Comparison of ENCODE assay signal across 32 cellular contexts in genomic region chr4:67608047-67608446, GRCh38. TPM values are rescaled to one million over a fixed set of nuclear protein-coding genes. Genes with fewer than 3 reads are reported as not detected.
A peak's percentile ranks its signal among the peaks of the same experiment; 100 is the strongest.
DNase-seq lines count a peak whose midpoint lies in the region; ATAC-seq, FAIRE-seq and TF ChIP-seq lines count a peak whose summit lies in the region.
"Had no signal": no experiment of that assay in that cellular context is flagged by ENCODE, and none has a peak within 500 bp of the region (broad histone marks: within the 10 kb centered on the region; RNA-seq: fewer than 3 reads in every experiment).

No MANE protein-coding gene starts in this region.

- FAIRE-seq in K562 (lab: Jason Lieb, UNC) = peak; percentile 6
- FAIRE-seq: bronchial epithelial cell, H54, pancreas had no signal

- H3K9me3 Mint-ChIP-seq in activated CD4-positive, alpha-beta T cell treated with anti-CD3 and anti-CD28 coated beads, Interleukin-2, amount 10 ng/mL, durations not matched to agents 24 days and 14 days = peaks cover 14% of the 10 kb centered on the region

- TF ChIP-seq CTCF in MM.1S (IDR thresholded peaks at IDR 0.05; ENCODE audit: low read length) = no peak
- no peak for TF ChIP-seq CTCF in K562 (IDR thresholded peaks at IDR 0.05 in 2 of 3, conservative IDR thresholded peaks at IDR 0.05 in 1 of 3; ENCODE audit: insufficient read depth in 2 of 3, low read depth in 1 of 3, low read length in 3 of 3)
- TF ChIP-seq CTCF in osteoblast (IDR thresholded peaks at IDR 0.05; ENCODE audit: extremely low read depth, low read depth, low read length) = no peak

- no peaks in the 10 kb centered on the region for H3K9me1 ChIP-seq in K562 (ENCODE audit: control insufficient read depth, insufficient read depth, low read length)

- intact Hi-C loops in activated CD4-positive, alpha-beta T cell treated with anti-CD3 and anti-CD28 coated beads, Interleukin-2, amount 10 ng/mL, durations not matched to agents 24 days and 14 days (cut with micrococcal nuclease) = no loop called here
- intact Hi-C loops in K562 (cut with micrococcal nuclease) = no loop called here

- H3K9ac ChIP-seq in MM.1S (ENCODE audit: low read length) (no peak overlapping the region; the same call in 1 of the 2 replicates), K562 (ENCODE audit: insufficient read depth in 1 of 2, low read depth in 2 of 2, low read length in 2 of 2) (no peak overlapping the region)

- H3K27ac ChIP-seq in MM.1S (ENCODE audit: low read length) = peak overlapping the region; percentile 49; the same call in 1 of the 2 replicates
- H3K27ac ChIP-seq in K562 (ENCODE audit: extremely low read depth, low read depth, low read length) = no peak overlapping the region
- no peak overlapping the region for H3K27ac ChIP-seq in osteoblast (ENCODE audit: low read depth, low read length)
- H3K27ac ChIP-seq: lower lobe of right lung, pancreas had no signal

- POLR2A ChIA-PET in K562 (lab: Yijun Ruan, JAX) = no interaction called here

- 60% methylated on average over 4 of the region's 4 CpGs for WGBS in K562 (ENCODE audit: insufficient coverage, low coverage, missing lambda C conversion rate)

- H3K27me3 Mint-ChIP-seq in activated CD4-positive, alpha-beta T cell treated with anti-CD3 and anti-CD28 coated beads, Interleukin-2, amount 10 ng/mL, durations not matched to agents 24 days and 14 days = no peaks in the 10 kb centered on the region
- H3K27me3 Mint-ChIP-seq: activated CD4-positive, alpha-beta T cell treated with anti-CD3 and anti-CD28 coated beads for 36 hours; activated naive CD8-positive, alpha-beta T cell treated with anti-CD3 and anti-CD28 coated beads for 36 hours; type B pancreatic cell had no signal

- BruUV-seq in K562 (replicated peaks; lab: Mats Ljungman, UMichigan) = no TSS peak

- peak overlapping the region; percentile 39; the same call in 1 of the 2 replicates for H3K4me2 ChIP-seq in MM.1S (ENCODE audit: low read depth, low read length)
- no peak overlapping the region for H3K4me2 ChIP-seq in K562 (ENCODE audit: insufficient read depth, low read length)
- peak overlapping the region; percentile 11 for H3K4me2 ChIP-seq in osteoblast (ENCODE audit: insufficient read depth, low read length)

- no peak for TF ChIP-seq EP300 in K562 (IDR thresholded peaks at IDR 0.05; ENCODE audit: low read length)

- no peaks in the 10 kb centered on the region for H3F3A ChIP-seq in MM.1S (ENCODE audit: insufficient read depth, low read length)

- H3K9me3 ChIP-seq in MM.1S (replicated peaks; ENCODE audit: insufficient read depth, low read length) (no peaks in the 10 kb centered on the region), K562 (replicated peaks; ENCODE audit: control insufficient read depth, insufficient read depth, low read depth, low read length) (no peaks in the 10 kb centered on the region), osteoblast (ENCODE audit: low read depth, low read length) (no peaks in the 10 kb centered on the region)
- H3K9me3 ChIP-seq: lower lobe of right lung, pancreas had no signal

- ATAC-seq in K562 = no peak
- ATAC-seq in GM19452 (IDR thresholded peaks at IDR 0.05; ENCODE audit: unreplicated experiment) = no peak
- ATAC-seq: activated CD4-positive, alpha-beta T cell treated with anti-CD3 and anti-CD28 coated beads for 36 hours; lower lobe of right lung; mucosa of descending colon; Panc1; pancreas; stimulated activated effector memory CD8-positive, alpha-beta T cell treated with anti-CD3 and anti-CD28 coated beads, Interleukin-12 subunit alpha, Interleukin-12 subunit beta, amount 100 ng/mL, for 72 hours had no signal

- no peak for DNase-seq in activated CD4-positive, alpha-beta T cell treated with anti-CD3 and anti-CD28 coated beads, Interleukin-2, amount 10 ng/mL, durations not matched to agents 24 days and 14 days
- no peak for DNase-seq in activated CD4-positive, alpha-beta T cell treated with anti-CD3 and anti-CD28 coated beads, Interleukin-2, amount 50 U/mL, for 1 hour
- peak; percentile 59 for DNase-seq in MM.1S
- DNase-seq in K562 (ENCODE audit: extremely low read depth in 1 of 4, low spot score in 3 of 4) = no peak
- no peak for DNase-seq in osteoblast (ENCODE audit: insufficient read length, low spot score, missing footprints)
- no peak for DNase-seq in NAMALWA (ENCODE audit: low spot score)
- DNase-seq in NCI-H2227 treated with DMSO at 0.1 percent for 48 hours (lab: John Stamatoyannopoulos, UW) = no peak
- DNase-seq: 8988T; activated CD4-positive, alpha-beta T cell treated with anti-CD3 and anti-CD28 coated beads for 36 hours; activated CD8-positive, alpha-beta memory T cell treated with anti-CD3 and anti-CD28 coated beads, Interleukin-2, amount 50 U/mL, for 4 hours; activated naive CD8-positive, alpha-beta T cell treated with anti-CD3 and anti-CD28 coated beads for 36 hours; aorta; DND-41; GF-D8; hippocampal formation; lower lobe of right lung; mucosa of descending colon; NCI-H1417; NCI-H2081 treated with DMSO at 0.1 percent for 48 hours; NCI-H345; pancreas; SHP77 had no signal

- H3K79me2 ChIP-seq in MM.1S (ENCODE audit: low read length) = no peaks in the 10 kb centered on the region
- no peaks in the 10 kb centered on the region for H3K79me2 ChIP-seq in K562 (ENCODE audit: control insufficient read depth, insufficient read depth, low read length)
- H3K79me2 ChIP-seq in osteoblast (ENCODE audit: insufficient read depth, low read length) = no peaks in the 10 kb centered on the region

- TF ChIP-seq RAD21 in K562 (CRISPR knock-in tag; conservative IDR thresholded peaks at IDR 0.05 in 1 of 2, IDR thresholded peaks at IDR 0.05 in 1 of 2) = no peak

- H3K4me1 Mint-ChIP-seq in activated CD4-positive, alpha-beta T cell treated with anti-CD3 and anti-CD28 coated beads, Interleukin-2, amount 10 ng/mL, durations not matched to agents 24 days and 14 days = peaks cover 9% of the 10 kb centered on the region
- H3K4me1 Mint-ChIP-seq: activated naive CD8-positive, alpha-beta T cell treated with anti-CD3 and anti-CD28 coated beads for 36 hours; stimulated activated effector memory CD8-positive, alpha-beta T cell treated with anti-CD3 and anti-CD28 coated beads, Interleukin-12 subunit alpha, Interleukin-12 subunit beta, amount 100 ng/mL, for 72 hours had no signal

- CTCF ChIA-PET in K562 (lab: Yijun Ruan, JAX; ENCODE audit: low intra/inter-chr PET ratio) = no interaction called here

- H2AFZ ChIP-seq in MM.1S (ENCODE audit: low read length) (no peak overlapping the region), K562 (ENCODE audit: low read depth, low read length) (no peak overlapping the region), osteoblast (ENCODE audit: low read length) (no peak overlapping the region)

- H3K4me3 ChIP-seq in MM.1S (ENCODE audit: low read length) = 0 out of 2 replicates have a peak overlapping the region, but pooled peaks have one; percentile 15
- H3K4me3 ChIP-seq in K562 = no peak overlapping the region
- no peak overlapping the region for H3K4me3 ChIP-seq in osteoblast (ENCODE audit: insufficient read depth, low read length)
- H3K4me3 ChIP-seq: lower lobe of right lung, mucosa of descending colon, pancreas had no signal

- H3K4me3 Mint-ChIP-seq in activated CD4-positive, alpha-beta T cell treated with anti-CD3 and anti-CD28 coated beads, Interleukin-2, amount 10 ng/mL, durations not matched to agents 24 days and 14 days = peak overlapping the region; percentile 4
- H3K4me3 Mint-ChIP-seq: activated CD4-positive, alpha-beta T cell treated with anti-CD3 and anti-CD28 coated beads for 36 hours; activated naive CD8-positive, alpha-beta T cell treated with anti-CD3 and anti-CD28 coated beads for 36 hours; stimulated activated effector memory CD8-positive, alpha-beta T cell treated with anti-CD3 and anti-CD28 coated beads, Interleukin-12 subunit alpha, Interleukin-12 subunit beta, amount 100 ng/mL, for 72 hours; type B pancreatic cell had no signal

- no peaks in the 10 kb centered on the region for H3K9me2 ChIP-seq in MM.1S (replicated peaks; ENCODE audit: insufficient read depth, low read length)

- H3K36me3 Mint-ChIP-seq in activated CD4-positive, alpha-beta T cell treated with anti-CD3 and anti-CD28 coated beads, Interleukin-2, amount 10 ng/mL, durations not matched to agents 24 days and 14 days (ENCODE audit: low read depth) = peaks cover 60% of the 10 kb centered on the region

- H3K27me3 ChIP-seq in MM.1S (replicated peaks; ENCODE audit: insufficient read depth, low read length) = no peaks in the 10 kb centered on the region
- no peaks in the 10 kb centered on the region for H3K27me3 ChIP-seq in K562 (ENCODE audit: control insufficient read depth in 2 of 2, insufficient read depth in 2 of 2, low read length in 2 of 2)
- H3K27me3 ChIP-seq in osteoblast (ENCODE audit: insufficient read depth, low read length) = no peaks in the 10 kb centered on the region
- H3K27me3 ChIP-seq: pancreas had no signal

- H4K20me1 ChIP-seq in MM.1S (ENCODE audit: insufficient read depth, low read length) (no peaks in the 10 kb centered on the region), K562 (replicated peaks; ENCODE audit: control insufficient read depth, insufficient read depth, low read length) (no peaks in the 10 kb centered on the region), osteoblast (ENCODE audit: insufficient read depth, low read length) (no peaks in the 10 kb centered on the region)

- H3K4me1 ChIP-seq in MM.1S (ENCODE audit: low read length) (peaks cover 5% of the 10 kb centered on the region), K562 (replicated peaks in 1 of 2; ENCODE audit: control insufficient read depth in 2 of 2, insufficient read depth in 2 of 2, low read length in 2 of 2) (no peaks in the 10 kb centered on the region; a peak in 1 of 5 replicates), osteoblast (ENCODE audit: insufficient read depth, low read length) (no peaks in the 10 kb centered on the region)
- H3K4me1 ChIP-seq: lower lobe of right lung, pancreas had no signal

- in situ Hi-C loops in K562 (cut with MboI) = no loop called here

- no peak for TF ChIP-seq POLR2A in K562 (conservative IDR thresholded peaks at IDR 0.05)

- no peaks in the 10 kb centered on the region for H3K36me3 ChIP-seq in MM.1S (replicated peaks; ENCODE audit: insufficient read depth, low read length)
- no peaks in the 10 kb centered on the region for H3K36me3 ChIP-seq in K562 (ENCODE audit: control insufficient read depth, insufficient read depth, low read length)
- no peaks in the 10 kb centered on the region for H3K36me3 ChIP-seq in osteoblast (ENCODE audit: insufficient read depth, low read length)
- H3K36me3 ChIP-seq: lower lobe of right lung, pancreas had no signal

- peak overlapping the region; percentile 13 for H3K27ac Mint-ChIP-seq in activated CD4-positive, alpha-beta T cell treated with anti-CD3 and anti-CD28 coated beads, Interleukin-2, amount 10 ng/mL, durations not matched to agents 24 days and 14 days
- H3K27ac Mint-ChIP-seq: activated CD4-positive, alpha-beta T cell treated with anti-CD3 and anti-CD28 coated beads for 36 hours; activated naive CD8-positive, alpha-beta T cell treated with anti-CD3 and anti-CD28 coated beads for 36 hours; stimulated activated effector memory CD8-positive, alpha-beta T cell treated with anti-CD3 and anti-CD28 coated beads, Interleukin-12 subunit alpha, Interleukin-12 subunit beta, amount 100 ng/mL, for 72 hours; type B pancreatic cell had no signal

RNA-seq across cellular contexts. Expression of gene STAP1, which starts 49.5 kb away (rescaled TPM):
- total RNA-seq in activated CD4-positive, alpha-beta T cell treated with anti-CD3 and anti-CD28 coated beads, Interleukin-2, amount 10 ng/mL, durations not matched to agents 24 days and 14 days = 15.0 and 15.6 TPM in 2 replicates
- total RNA-seq in K562 (2011; cell fraction: chromatin; rRNA removed; ENCODE audit: low replicate concordance) = not detected in 2 replicates
- not detected in 2 replicates for total RNA-seq in K562 (2011; cell fraction: nucleolus; rRNA removed)
- total RNA-seq in K562 (2011; cell fraction: nucleoplasm; rRNA removed) = not detected in 2 replicates
- total RNA-seq in K562 (2014; rRNA removed) (0.50 and 1.2 TPM in 2 replicates), K562 (2014; rRNA removed; fragmentation: Illumina TruSeq; extraction: Trizol) (1.6 and 1.8 TPM in 2 replicates), K562 (2015; rRNA removed; fragmentation: Illumina TruSeq; extraction: Trizol) (5.2 and 5.6 TPM in 2 replicates), K562 (2021) (1.2 and 1.3 TPM in 2 replicates), osteoblast (not detected in 2 replicates)
- polyA plus RNA-seq in K562 (2011; rRNA removed) (0.50 and 0.53 TPM in 2 replicates), K562 (2014; fragmentation: Illumina TruSeq; extraction: Trizol) (1.4 and 1.6 TPM in 2 replicates), K562 (2014; fragmentation: Nextera tagmentation; extraction: Ambion mirVana) (1 to 10 TPM; 1.9 to 2.0 TPM), K562 (2014; rRNA removed) (1.3 and 1.8 TPM in 2 replicates)
- 0.07 and 0.16 TPM in 2 replicates for polyA plus RNA-seq in K562 (2011; cell fraction: cytosol; rRNA removed)
- polyA plus RNA-seq in K562 (2011; cell fraction: nucleus; rRNA removed) = 0.21 TPM in 1 of 2 replicates, not detected in the other
- 2.8 and 4.9 TPM in 2 replicates for polyA plus RNA-seq in K562 (2012)
- polyA minus RNA-seq in K562 (2011; rRNA and poly(A)+ RNA removed) = 0.25 and 0.72 TPM in 2 replicates
- polyA minus RNA-seq in K562 (2011; cell fraction: cytosol; rRNA and poly(A)+ RNA removed) = not detected in 2 replicates
- polyA minus RNA-seq in K562 (2011; cell fraction: nucleus; rRNA and poly(A)+ RNA removed) = not detected in 2 replicates
- total RNA-seq: fibroblast of lung, HT1080, renal cortical epithelial cell had no signal
- polyA plus RNA-seq: aorta, fibroblast of lung, neural cell had no signal
